Comparison of ENCODE assay signal across 1 cellular context in genomic region chr10:69577268-69578232, GRCh38.
TF ChIP-seq lines count a peak whose summit lies in the region.

No MANE protein-coding gene starts in this region.

TF ChIP-seq in SK-N-SH, 30 proteins besides CTCF, POLR2A, EP300 and RAD21 (continued from another document):
- TF ChIP-seq SIN3A (IDR thresholded peaks at IDR 0.05; ENCODE audit: borderline replicate concordance, low read depth, low read length) (no peak), NRF1 (IDR thresholded peaks at IDR 0.05; ENCODE audit: low read depth, low read length) (no peak)
- TF ChIP-seq, protein P1, sequence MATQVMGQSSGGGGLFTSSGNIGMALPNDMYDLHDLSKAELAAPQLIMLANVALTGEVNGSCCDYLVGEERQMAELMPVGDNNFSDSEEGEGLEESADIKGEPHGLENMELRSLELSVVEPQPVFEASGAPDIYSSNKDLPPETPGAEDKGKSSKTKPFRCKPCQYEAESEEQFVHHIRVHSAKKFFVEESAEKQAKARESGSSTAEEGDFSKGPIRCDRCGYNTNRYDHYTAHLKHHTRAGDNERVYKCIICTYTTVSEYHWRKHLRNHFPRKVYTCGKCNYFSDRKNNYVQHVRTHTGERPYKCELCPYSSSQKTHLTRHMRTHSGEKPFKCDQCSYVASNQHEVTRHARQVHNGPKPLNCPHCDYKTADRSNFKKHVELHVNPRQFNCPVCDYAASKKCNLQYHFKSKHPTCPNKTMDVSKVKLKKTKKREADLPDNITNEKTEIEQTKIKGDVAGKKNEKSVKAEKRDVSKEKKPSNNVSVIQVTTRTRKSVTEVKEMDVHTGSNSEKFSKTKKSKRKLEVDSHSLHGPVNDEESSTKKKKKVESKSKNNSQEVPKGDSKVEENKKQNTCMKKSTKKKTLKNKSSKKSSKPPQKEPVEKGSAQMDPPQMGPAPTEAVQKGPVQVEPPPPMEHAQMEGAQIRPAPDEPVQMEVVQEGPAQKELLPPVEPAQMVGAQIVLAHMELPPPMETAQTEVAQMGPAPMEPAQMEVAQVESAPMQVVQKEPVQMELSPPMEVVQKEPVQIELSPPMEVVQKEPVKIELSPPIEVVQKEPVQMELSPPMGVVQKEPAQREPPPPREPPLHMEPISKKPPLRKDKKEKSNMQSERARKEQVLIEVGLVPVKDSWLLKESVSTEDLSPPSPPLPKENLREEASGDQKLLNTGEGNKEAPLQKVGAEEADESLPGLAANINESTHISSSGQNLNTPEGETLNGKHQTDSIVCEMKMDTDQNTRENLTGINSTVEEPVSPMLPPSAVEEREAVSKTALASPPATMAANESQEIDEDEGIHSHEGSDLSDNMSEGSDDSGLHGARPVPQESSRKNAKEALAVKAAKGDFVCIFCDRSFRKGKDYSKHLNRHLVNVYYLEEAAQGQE (IDR thresholded peaks at IDR 0.05; ENCODE audit: low read depth, low read length), result no peak
- TF ChIP-seq, protein P2, sequence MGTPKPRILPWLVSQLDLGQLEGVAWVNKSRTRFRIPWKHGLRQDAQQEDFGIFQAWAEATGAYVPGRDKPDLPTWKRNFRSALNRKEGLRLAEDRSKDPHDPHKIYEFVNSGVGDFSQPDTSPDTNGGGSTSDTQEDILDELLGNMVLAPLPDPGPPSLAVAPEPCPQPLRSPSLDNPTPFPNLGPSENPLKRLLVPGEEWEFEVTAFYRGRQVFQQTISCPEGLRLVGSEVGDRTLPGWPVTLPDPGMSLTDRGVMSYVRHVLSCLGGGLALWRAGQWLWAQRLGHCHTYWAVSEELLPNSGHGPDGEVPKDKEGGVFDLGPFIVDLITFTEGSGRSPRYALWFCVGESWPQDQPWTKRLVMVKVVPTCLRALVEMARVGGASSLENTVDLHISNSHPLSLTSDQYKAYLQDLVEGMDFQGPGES (IDR thresholded peaks at IDR 0.05; ENCODE audit: low read depth, low read length), result no peak
